In genomic region chr16:80144191-80144590, GRCh38 we compare ENCODE assay signal across 11 cellular contexts.
DNase-seq lines count a peak whose midpoint lies in the region; ATAC-seq, FAIRE-seq and TF ChIP-seq lines count a peak whose summit lies in the region.
"Had no signal": no experiment of that assay in that cellular context is flagged by ENCODE, and none has a peak within 500 bp of the region (broad histone marks: within the 10 kb centered on the region; RNA-seq: fewer than 3 reads in every experiment).

No MANE protein-coding gene starts in this region.

- TF ChIP-seq POLR2A in GM12891 (IDR thresholded peaks at IDR 0.05; ENCODE audit: low read depth, low read length), result no peak

- no peak overlapping the region for H3K4me3 ChIP-seq in SJSA1

- no peaks in the 10 kb centered on the region for H3K9me3 ChIP-seq in SJSA1 (replicated peaks)

- FAIRE-seq in GM12891 (lab: Jason Lieb, UNC), result peak; percentile 64
- FAIRE-seq: urothelium cell line had no signal

- POLR2A ChIA-PET in WTC11 (lab: Charles Lee), result no interaction called here

- peaks cover 52% of the 10 kb centered on the region for H3K4me1 ChIP-seq in SJSA1 (replicated peaks)

- peaks cover 29% of the 10 kb centered on the region for H3K9me3 Mint-ChIP-seq in WTC11

- DNase-seq in GM12891 (ENCODE audit: insufficient read length, low spot score), result peak; percentile 20
- DNase-seq in SJSA1 (ENCODE audit: low read depth in 1 of 2, low spot score in 2 of 2), result peak; percentile 75 to 90
- no peak for DNase-seq in EL
- DNase-seq in WTC11 (ENCODE audit: low spot score), result no peak
- DNase-seq in occipital lobe (lab: John Stamatoyannopoulos, UW), result no peak
- no peak for DNase-seq in G401 (ENCODE audit: low spot score)
- DNase-seq: natural killer cell; stimulated activated CD4-positive, alpha-beta T cell treated with anti-CD3 and anti-CD28 coated beads, Interleukin-4, amount 100 ng/mL, for 24 hours had no signal

- H3K27me3 Mint-ChIP-seq in WTC11 (ENCODE audit: low read depth), result no peaks in the 10 kb centered on the region; the same call in 1 of the 2 replicates

- TF ChIP-seq CTCF in WTC11 (IDR thresholded peaks at IDR 0.05), result no peak

- no peak overlapping the region for H3K27ac Mint-ChIP-seq in WTC11
- H3K27ac Mint-ChIP-seq: natural killer cell had no signal

- H3K4me1 Mint-ChIP-seq in WTC11, result no peaks in the 10 kb centered on the region
- H3K4me1 Mint-ChIP-seq: natural killer cell had no signal

- H3K36me3 Mint-ChIP-seq in WTC11, result peaks cover 22% of the 10 kb centered on the region
- H3K36me3 Mint-ChIP-seq: natural killer cell had no signal

- ATAC-seq in GM19463 (IDR thresholded peaks at IDR 0.05; ENCODE audit: unreplicated experiment) (peak; percentile 98), HG02981 (IDR thresholded peaks at IDR 0.05; ENCODE audit: unreplicated experiment) (peak; percentile 99), WTC11 (no peak)
- ATAC-seq: natural killer cell had no signal

- CTCF ChIA-PET in WTC11 (lab: Charles Lee), result no interaction called here

- H3K4me3 Mint-ChIP-seq in WTC11, result no peak overlapping the region
- H3K4me3 Mint-ChIP-seq: natural killer cell had no signal

- in situ Hi-C loops in G401 (cut with HindIII; ENCODE audit: low sequenced_read_pairs), result no loop called here

- H3K36me3 ChIP-seq in SJSA1, result no peaks in the 10 kb centered on the region

- H3K27me3 ChIP-seq in SJSA1 (replicated peaks), result no peaks in the 10 kb centered on the region

- peak overlapping the region; percentile 19 for H3K27ac ChIP-seq in SJSA1

TF ChIP-seq in GM12891, 5 proteins besides CTCF, POLR2A, EP300 and RAD21:
- TF ChIP-seq TAF1 (IDR thresholded peaks at IDR 0.05; ENCODE audit: low read depth, low read length) (no peak), POU2F2 (IDR thresholded peaks at IDR 0.05; ENCODE audit: low read depth, low read length) (peak; percentile 96)

TF ChIP-seq in WTC11, 78 proteins besides CTCF, POLR2A, EP300 and RAD21:
- TF ChIP-seq NFYB (CRISPR knock-in tag; conservative IDR thresholded peaks at IDR 0.05; ENCODE audit: low read depth), result no peak
- no peak for TF ChIP-seq CREM (CRISPR knock-in tag; IDR thresholded peaks at IDR 0.05)
- no peak for TF ChIP-seq IRF1 (CRISPR knock-in tag; IDR thresholded peaks at IDR 0.05)
- TF ChIP-seq ATF2 (CRISPR knock-in tag; IDR thresholded peaks at IDR 0.05; ENCODE audit: borderline replicate concordance, low read depth), result no peak
- TF ChIP-seq ZNF396 (CRISPR knock-in tag; IDR thresholded peaks at IDR 0.05; ENCODE audit: borderline replicate concordance), result no peak
- TF ChIP-seq, protein P1, sequence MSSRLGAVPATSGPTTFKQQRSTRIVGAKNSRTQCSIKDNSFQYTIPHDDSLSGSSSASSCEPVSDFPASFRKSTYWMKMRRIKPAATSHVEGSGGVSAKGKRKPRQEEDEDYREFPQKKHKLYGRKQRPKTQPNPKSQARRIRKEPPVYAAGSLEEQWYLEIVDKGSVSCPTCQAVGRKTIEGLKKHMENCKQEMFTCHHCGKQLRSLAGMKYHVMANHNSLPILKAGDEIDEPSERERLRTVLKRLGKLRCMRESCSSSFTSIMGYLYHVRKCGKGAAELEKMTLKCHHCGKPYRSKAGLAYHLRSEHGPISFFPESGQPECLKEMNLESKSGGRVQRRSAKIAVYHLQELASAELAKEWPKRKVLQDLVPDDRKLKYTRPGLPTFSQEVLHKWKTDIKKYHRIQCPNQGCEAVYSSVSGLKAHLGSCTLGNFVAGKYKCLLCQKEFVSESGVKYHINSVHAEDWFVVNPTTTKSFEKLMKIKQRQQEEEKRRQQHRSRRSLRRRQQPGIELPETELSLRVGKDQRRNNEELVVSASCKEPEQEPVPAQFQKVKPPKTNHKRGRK (CRISPR knock-in tag; IDR thresholded peaks at IDR 0.05; ENCODE audit: borderline replicate concordance), result no peak
- no peak for TF ChIP-seq FOXK1 (CRISPR knock-in tag; IDR thresholded peaks at IDR 0.05)
- TF ChIP-seq NR3C1 (CRISPR knock-in tag; conservative IDR thresholded peaks at IDR 0.05; ENCODE audit: low read depth), result no peak
- no peak for TF ChIP-seq USF1 (CRISPR knock-in tag; IDR thresholded peaks at IDR 0.05)

Comparison
In these comparisons a context has a peak if more than half of its experiments do, and no peak if none do; other contexts are left out.
1. DNase-seq: peak in GM12891 (single experiment) and SJSA1 (2 of 2); none in EL (single experiment), WTC11 (single experiment), occipital lobe (single experiment) and G401 (single experiment).